In genomic region chr10:91219371-91220193, GRCh38 we compare ENCODE assay signal across 8 cellular contexts. TPM values are rescaled to one million over a fixed set of nuclear protein-coding genes. Genes with fewer than 3 reads are reported as not detected.
A peak's percentile ranks its signal among the peaks of the same experiment; 100 is the strongest.
DNase-seq lines count a peak whose midpoint lies in the region; ATAC-seq and TF ChIP-seq lines count a peak whose summit lies in the region.

No MANE protein-coding gene starts in this region.

- H3K9me3 ChIP-seq in suprapubic skin, result no peaks in the 10 kb centered on the region

- H3K27me3 ChIP-seq in kidney epithelial cell (ENCODE audit: control insufficient read depth, insufficient read depth, low read length) (no peaks in the 10 kb centered on the region), suprapubic skin (no peaks in the 10 kb centered on the region)

- TF ChIP-seq EP300 in suprapubic skin (IDR thresholded peaks at IDR 0.05), result no peak

- WGBS in suprapubic skin, result 38% methylated on average over 8 of the region's 8 CpGs

- H3K4me1 Mint-ChIP-seq in T-helper 1 cell treated with Interleukin-12 subunit alpha and Interleukin-12 subunit beta and Interleukin-4 antibody, amounts not matched to agents 30 μg/mL and 1 μg/mL, for 36 hours (ENCODE audit: low read depth), result peaks cover 38% of the 10 kb centered on the region
- H3K4me1 Mint-ChIP-seq in activated naive CD8-positive, alpha-beta T cell treated with anti-CD3 and anti-CD28 coated beads, Interleukin-2, amount 10 ng/mL, durations not matched to agents 7 days and 5 days, result peaks cover 30% of the 10 kb centered on the region

- DNase-seq in T-helper 1 cell (no peak), kidney epithelial cell (ENCODE audit: low read depth) (no peak), suprapubic skin (ENCODE audit: low spot score in 2 of 2) (no peak), NCI-H2227 (lab: John Stamatoyannopoulos, UW; ENCODE audit: unreplicated experiment) (no peak), T1000 (lab: John Stamatoyannopoulos, UW) (no peak), HUDEP-2 (lab: John Stamatoyannopoulos, UW; ENCODE audit: unreplicated experiment in 76 of 76) (no peak)
- no peak for DNase-seq in activated naive CD8-positive, alpha-beta T cell treated with anti-CD3 and anti-CD28 coated beads, Interleukin-2, amount 10 ng/mL, durations not matched to agents 7 days and 5 days

- H3K4me3 ChIP-seq in kidney epithelial cell (ENCODE audit: low read depth, low read length) (peak overlapping the region; percentile 48), suprapubic skin (peak overlapping the region; percentile 90)

- H3K27ac ChIP-seq in suprapubic skin, result peak overlapping the region; percentile 92

- POLR2A ChIA-PET in activated naive CD8-positive, alpha-beta T cell treated with anti-CD3 and anti-CD28 coated beads, Interleukin-2, amount 10 ng/mL, durations not matched to agents 7 days and 5 days (lab: Charles Lee), result interaction anchor here (0.9 to 4.2 kb wide), 4 partner anchors 19 to 212 kb away, joined by 3 to 36 read pairs (median 8); no protein-coding TSS in a partner anchor

- no peaks in the 10 kb centered on the region for H3K27me3 Mint-ChIP-seq in T-helper 1 cell treated with Interleukin-12 subunit alpha and Interleukin-12 subunit beta and Interleukin-4 antibody, amounts not matched to agents 30 μg/mL and 1 μg/mL, for 36 hours (ENCODE audit: low read depth)
- no peaks in the 10 kb centered on the region for H3K27me3 Mint-ChIP-seq in activated naive CD8-positive, alpha-beta T cell treated with anti-CD3 and anti-CD28 coated beads, Interleukin-2, amount 10 ng/mL, durations not matched to agents 7 days and 5 days

- no peak for ATAC-seq in activated naive CD8-positive, alpha-beta T cell treated with anti-CD3 and anti-CD28 coated beads, Interleukin-2, amount 10 ng/mL, durations not matched to agents 7 days and 5 days (ENCODE audit: low read depth)

- H3K4me3 Mint-ChIP-seq in T-helper 1 cell treated with Interleukin-12 subunit alpha and Interleukin-12 subunit beta and Interleukin-4 antibody, amounts not matched to agents 30 μg/mL and 1 μg/mL, for 36 hours, result peak overlapping the region; percentile 71
- H3K4me3 Mint-ChIP-seq in activated naive CD8-positive, alpha-beta T cell treated with anti-CD3 and anti-CD28 coated beads, Interleukin-2, amount 10 ng/mL, durations not matched to agents 7 days and 5 days, result peak overlapping the region; percentile 80

- TF ChIP-seq CTCF in kidney epithelial cell (IDR thresholded peaks at IDR 0.05; ENCODE audit: insufficient read depth, low read length, poor library complexity, severe bottlenecking) (no peak), suprapubic skin (IDR thresholded peaks at IDR 0.05) (no peak)

- H3K4me1 ChIP-seq in suprapubic skin, result peaks cover 36% of the 10 kb centered on the region

- H3K36me3 ChIP-seq in kidney epithelial cell (ENCODE audit: control insufficient read depth, insufficient read depth, low read length) (no peaks in the 10 kb centered on the region), suprapubic skin (no peaks in the 10 kb centered on the region)

- H3K36me3 Mint-ChIP-seq in T-helper 1 cell treated with Interleukin-12 subunit alpha and Interleukin-12 subunit beta and Interleukin-4 antibody, amounts not matched to agents 30 μg/mL and 1 μg/mL, for 36 hours (ENCODE audit: low read depth), result peaks cover 23% of the 10 kb centered on the region
- peaks cover 19% of the 10 kb centered on the region for H3K36me3 Mint-ChIP-seq in activated naive CD8-positive, alpha-beta T cell treated with anti-CD3 and anti-CD28 coated beads, Interleukin-2, amount 10 ng/mL, durations not matched to agents 7 days and 5 days

- no peaks in the 10 kb centered on the region for H3K9me3 Mint-ChIP-seq in T-helper 1 cell treated with Interleukin-12 subunit alpha and Interleukin-12 subunit beta and Interleukin-4 antibody, amounts not matched to agents 30 μg/mL and 1 μg/mL, for 36 hours
- H3K9me3 Mint-ChIP-seq in activated naive CD8-positive, alpha-beta T cell treated with anti-CD3 and anti-CD28 coated beads, Interleukin-2, amount 10 ng/mL, durations not matched to agents 7 days and 5 days, result no peaks in the 10 kb centered on the region

- TF ChIP-seq POLR2A in suprapubic skin (IDR thresholded peaks at IDR 0.05), result no peak

- peak overlapping the region; percentile 64 for H3K27ac Mint-ChIP-seq in T-helper 1 cell treated with Interleukin-12 subunit alpha and Interleukin-12 subunit beta and Interleukin-4 antibody, amounts not matched to agents 30 μg/mL and 1 μg/mL, for 36 hours
- H3K27ac Mint-ChIP-seq in activated naive CD8-positive, alpha-beta T cell treated with anti-CD3 and anti-CD28 coated beads, Interleukin-2, amount 10 ng/mL, durations not matched to agents 7 days and 5 days, result peak overlapping the region; percentile 81

RNA-seq across cellular contexts. Expression of gene PCGF5, which starts 0.9 kb away (rescaled TPM):
- total RNA-seq in activated naive CD8-positive, alpha-beta T cell treated with anti-CD3 and anti-CD28 coated beads, Interleukin-2, amount 10 ng/mL, durations not matched to agents 7 days and 5 days, result 10 to 100 TPM; 51.6 to 52.5 TPM
- total RNA-seq in kidney epithelial cell (35.9 and 36.6 TPM in 2 replicates), suprapubic skin (10 to 100 TPM; 29.8 to 60.3 (median 31.4) TPM)
